9 cellular contexts compared by ENCODE assay signal in genomic region chr20:49281913-49282467, GRCh38. TPM values are rescaled to one million over a fixed set of nuclear protein-coding genes. Genes with fewer than 3 reads are reported as not detected.
DNase-seq lines count a peak whose midpoint lies in the region; ATAC-seq and TF ChIP-seq lines count a peak whose summit lies in the region.
"Had no signal": no experiment of that assay in that cellular context is flagged by ENCODE, and none has a peak within 500 bp of the region (broad histone marks: within the 10 kb centered on the region; RNA-seq: fewer than 3 reads in every experiment).

No MANE protein-coding gene starts in this region.

- no peak for DNase-seq in CD8-positive, alpha-beta memory T cell
- DNase-seq in Karpas-422 = no peak
- DNase-seq in caudate nucleus (lab: John Stamatoyannopoulos, UW) = peak in 1 of 61 donors; percentile 46
- DNase-seq in naive thymus-derived CD8-positive, alpha-beta T cell = no peak
- no peak for DNase-seq in esophagus muscularis mucosa (ENCODE audit: extremely low spot score)
- DNase-seq in left cardiac atrium = no peak
- no peak for DNase-seq in aorta
- DNase-seq: NCI-H146 had no signal

- H3K79me2 ChIP-seq in Karpas-422 (ENCODE audit: low read length) = peaks cover 69% of the 10 kb centered on the region

- peaks cover 74% of the 10 kb centered on the region for H3K36me3 ChIP-seq in CD8-positive, alpha-beta memory T cell (ENCODE audit: insufficient read depth, low read length)
- peaks cover 83% of the 10 kb centered on the region for H3K36me3 ChIP-seq in Karpas-422 (ENCODE audit: insufficient read depth, low read length)
- H3K36me3 ChIP-seq in esophagus muscularis mucosa = peaks cover 59 to 79% (median 75%) of the 10 kb centered on the region in 4 donors
- peaks cover 17 to 27% of the 10 kb centered on the region in 2 donors for H3K36me3 ChIP-seq in aorta (ENCODE audit: control insufficient read depth in 1 of 2, insufficient read depth in 2 of 2, low read length in 1 of 2)

- no peaks in the 10 kb centered on the region for H3K27me3 ChIP-seq in CD8-positive, alpha-beta memory T cell (ENCODE audit: insufficient read depth, low read length, poor library complexity, severe bottlenecking)
- no peaks in the 10 kb centered on the region for H3K27me3 ChIP-seq in Karpas-422 (ENCODE audit: low read length)
- no peaks in the 10 kb centered on the region for H3K27me3 ChIP-seq in esophagus muscularis mucosa
- H3K27me3 ChIP-seq in aorta (ENCODE audit: control insufficient read depth in 1 of 2, insufficient read depth in 2 of 2, low read length in 1 of 2) = no peaks in the 10 kb centered on the region

- no peak overlapping the region for H3K9ac ChIP-seq in Karpas-422 (ENCODE audit: low read length)

- H3K4me1 ChIP-seq in CD8-positive, alpha-beta memory T cell (ENCODE audit: insufficient read depth, low read length) = peaks cover 51% of the 10 kb centered on the region
- H3K4me1 ChIP-seq in Karpas-422 (ENCODE audit: low read length) (peaks cover 58% of the 10 kb centered on the region), esophagus muscularis mucosa (peaks cover 27 to 69% (median 56%) of the 10 kb centered on the region in 4 donors), aorta (ENCODE audit: control insufficient read depth in 1 of 2, insufficient read depth in 2 of 2, low read length in 2 of 2) (peaks cover 0 to 2% of the 10 kb centered on the region in 2 donors)

- no peak for TF ChIP-seq CTCF in esophagus muscularis mucosa (IDR thresholded peaks at IDR 0.05)

- H3K36me3 Mint-ChIP-seq in CD8-positive, alpha-beta memory T cell = peaks cover 67 to 92% (median 86%) of the 10 kb centered on the region in 3 donors
- H3K36me3 Mint-ChIP-seq in naive thymus-derived CD8-positive, alpha-beta T cell = peaks cover 73 to 88% (median 87%) of the 10 kb centered on the region in 3 donors

- peak overlapping the region; percentile 2 for H3K4me2 ChIP-seq in Karpas-422 (ENCODE audit: low read depth, low read length, poor library complexity, severe bottlenecking)

- POLR2A ChIA-PET in CD8-positive, alpha-beta memory T cell (lab: Charles Lee) = interaction anchor here (0.9 to 1.7 kb wide), 5 partner anchors 9 to 39 kb away, joined by 3 to 12 read pairs (median 4); no protein-coding TSS in a partner anchor
- POLR2A ChIA-PET in naive thymus-derived CD8-positive, alpha-beta T cell (lab: Charles Lee) = interaction anchor here (1.2 to 2.4 kb wide), 2 partner anchors 14 to 16 kb away, joined by 3 to 8 read pairs; no protein-coding TSS in a partner anchor

- peak overlapping the region; percentile 75 to 99 (median 89) for H3K27ac Mint-ChIP-seq in CD8-positive, alpha-beta memory T cell
- H3K27ac Mint-ChIP-seq in naive thymus-derived CD8-positive, alpha-beta T cell = peak overlapping the region in 9 of 10 donors; percentile 24 to 98 (median 69)

- TF ChIP-seq EP300 in esophagus muscularis mucosa (IDR thresholded peaks at IDR 0.05) = no peak

- H3K9me3 Mint-ChIP-seq in CD8-positive, alpha-beta memory T cell = peaks cover 51 to 87% (median 83%) of the 10 kb centered on the region in 5 donors
- peaks cover 10 to 86% (median 50%) of the 10 kb centered on the region in 9 donors for H3K9me3 Mint-ChIP-seq in naive thymus-derived CD8-positive, alpha-beta T cell

- no peaks in the 10 kb centered on the region for H3K9me2 ChIP-seq in Karpas-422 (replicated peaks; ENCODE audit: insufficient read depth, low read length)

- H2AFZ ChIP-seq in Karpas-422 (ENCODE audit: low read length) = no peak overlapping the region

- TF ChIP-seq POLR2A in esophagus muscularis mucosa (IDR thresholded peaks at IDR 0.05; ENCODE audit: low read depth) = no peak

- peaks cover 37% of the 10 kb centered on the region for H4K20me1 ChIP-seq in Karpas-422 (ENCODE audit: insufficient read depth, low read depth, low read length)

- H3K27ac ChIP-seq in CD8-positive, alpha-beta memory T cell (ENCODE audit: low read depth, low read length) = no peak overlapping the region
- H3K27ac ChIP-seq in Karpas-422 (ENCODE audit: low read length) (no peak overlapping the region), caudate nucleus (ENCODE audit: low read depth, low read length) (peak overlapping the region; percentile 36), esophagus muscularis mucosa (replicated peaks in 1 of 4) (no peak overlapping the region), aorta (ENCODE audit: low read depth in 1 of 2, low read length in 2 of 2) (no peak overlapping the region)

- H3K9me3 ChIP-seq in CD8-positive, alpha-beta memory T cell (ENCODE audit: low read length) = peaks cover 67% of the 10 kb centered on the region
- H3K9me3 ChIP-seq in Karpas-422 (ENCODE audit: low read length) = peaks cover 32% of the 10 kb centered on the region
- peaks cover 5 to 42% (median 18%) of the 10 kb centered on the region in 4 donors for H3K9me3 ChIP-seq in esophagus muscularis mucosa
- peaks cover 11% of the 10 kb centered on the region for H3K9me3 ChIP-seq in aorta (ENCODE audit: control insufficient read depth, low read length)

- ATAC-seq in naive thymus-derived CD8-positive, alpha-beta T cell = no peak
- no peak for ATAC-seq in HG02938 (IDR thresholded peaks at IDR 0.05; ENCODE audit: unreplicated experiment)
- no peak for ATAC-seq in left cardiac atrium
- no peak for ATAC-seq in aorta (ENCODE audit: low FRiP score)

- intact Hi-C loops in esophagus muscularis mucosa (cut with DNase I) (no loop called here), left cardiac atrium (cut with DNase I) (no loop called here), aorta (cut with DNase I) (no loop called here)

- H3K4me3 ChIP-seq in CD8-positive, alpha-beta memory T cell (ENCODE audit: low read length) = peak overlapping the region; percentile 11
- H3K4me3 ChIP-seq in Karpas-422 (ENCODE audit: low read length) (no peak overlapping the region), esophagus muscularis mucosa (no peak overlapping the region), aorta (ENCODE audit: low read length in 2 of 2) (no peak overlapping the region)

- peak overlapping the region; percentile 68 to 98 (median 92) for H3K4me3 Mint-ChIP-seq in CD8-positive, alpha-beta memory T cell
- H3K4me3 Mint-ChIP-seq in naive thymus-derived CD8-positive, alpha-beta T cell = peak overlapping the region; percentile 2 to 100 (median 68)

- CTCF ChIA-PET in CD8-positive, alpha-beta memory T cell (lab: Charles Lee) = interaction anchor here (0.7 to 1.4 kb wide), 5 partner anchors 13 to 65 kb away, joined by 3 to 4 read pairs (median 4); no protein-coding TSS in a partner anchor

- WGBS in esophagus muscularis mucosa = 84% methylated on average over 9 of the region's 9 CpGs
- WGBS in aorta, 2 donors = 77% methylated on average over 9 of the region's 9 CpGs

- H3K4me1 Mint-ChIP-seq in CD8-positive, alpha-beta memory T cell = peaks cover 66 to 88% (median 74%) of the 10 kb centered on the region in 3 donors
- peaks cover 42 to 75% (median 68%) of the 10 kb centered on the region in 4 donors for H3K4me1 Mint-ChIP-seq in naive thymus-derived CD8-positive, alpha-beta T cell

- peaks cover 0 to 16% of the 10 kb centered on the region in 2 donors for H3K27me3 Mint-ChIP-seq in CD8-positive, alpha-beta memory T cell
- H3K27me3 Mint-ChIP-seq in naive thymus-derived CD8-positive, alpha-beta T cell = peaks cover 0 to 3% (median 0%) of the 10 kb centered on the region in 5 donors

RNA-seq across cellular contexts. Expression of gene ZNFX1, which starts 4.1 kb away (rescaled TPM):
- 10 to 100 TPM; 55.7 to 58.9 TPM for total RNA-seq in CD8-positive, alpha-beta memory T cell
- polyA plus RNA-seq in CD8-positive, alpha-beta memory T cell = 75.9 TPM
- total RNA-seq in Karpas-422 (2014; rRNA removed; shearing (Covaris generic); ENCODE audit: low replicate concordance) = 21.7 and 22.2 TPM in 2 replicates
- 10 to 100 TPM; 56.4 to 57.2 TPM for total RNA-seq in naive thymus-derived CD8-positive, alpha-beta T cell
- polyA plus RNA-seq in naive thymus-derived CD8-positive, alpha-beta T cell = 10 to 100 TPM; 28.1 to 45.0 (median 35.8) TPM
- 10 to 100 TPM; 35.7 to 46.7 (median 41.3) TPM for total RNA-seq in esophagus muscularis mucosa
- total RNA-seq in left cardiac atrium = 10 to 100 TPM; 20.3 to 24.5 TPM
- 10 to 100 TPM; 48.7 to 59.4 TPM for total RNA-seq in aorta
- polyA plus RNA-seq in aorta = 10 to 100 TPM; 10.4 to 22.3 TPM
